7 cellular contexts compared by ENCODE assay signal in genomic region chr14:67359775-67360468, GRCh38. TPM values are rescaled to one million over a fixed set of nuclear protein-coding genes. Genes with fewer than 3 reads are reported as not detected.
DNase-seq lines count a peak whose midpoint lies in the region; ATAC-seq and TF ChIP-seq lines count a peak whose summit lies in the region.

Gene ATP6V1D (minus strand): TSS chr14:67359804. CDS start chr14:67359698, 106 bp downstream.
Gene EIF2S1 (plus strand): TSS chr14:67360328. CDS start chr14:67364768, 4,440 bp downstream.

- ATAC-seq in GM18499 (IDR thresholded peaks at IDR 0.05; ENCODE audit: insufficient read depth, unreplicated experiment) (peak; percentile 70), HG02970 (IDR thresholded peaks at IDR 0.05; ENCODE audit: low FRiP score, unreplicated experiment) (peak; percentile 93)

- TF ChIP-seq CTCF in astrocyte of the cerebellum (IDR thresholded peaks at IDR 0.05; ENCODE audit: low read depth, low read length, missing control alignments): peak; percentile 96

- in situ Hi-C loops in astrocyte of the cerebellum (cut with HindIII; ENCODE audit: low sequenced_read_pairs): no loop called here

- DNase-seq in NCI-H1930 (lab: John Stamatoyannopoulos, UW) (peak; percentile 97 to 98), T-helper 22 cell (ENCODE audit: low read depth) (peak; percentile 99), astrocyte of the cerebellum (ENCODE audit: low read depth) (peak; percentile 97), hepatic stellate cell (ENCODE audit: low spot score) (peak; percentile 96), renal cortical epithelial cell (ENCODE audit: low read depth) (peak; percentile 98)

- H3K4me3 ChIP-seq in astrocyte of the cerebellum (ENCODE audit: low read depth, low read length): peak within 1 kb of the TSS; percentile 65

RNA-seq across cellular contexts. Expression of gene ATP6V1D, which starts in this region (rescaled TPM):
- 159 and 202 TPM in 2 replicates for total RNA-seq in renal cortical epithelial cell

RNA-seq across cellular contexts. Expression of gene EIF2S1, which starts in this region (rescaled TPM):
- 177 and 261 TPM in 2 replicates for total RNA-seq in renal cortical epithelial cell

Comparison
In these comparisons a context has a peak if more than half of its experiments do, and no peak if none do; other contexts are left out.
1. Peak in every context shown above with its lines: DNase-seq, ATAC-seq and H3K4me3 ChIP-seq.